ENCODE assay signal across 1 cellular context in the genomic region with DNA sequence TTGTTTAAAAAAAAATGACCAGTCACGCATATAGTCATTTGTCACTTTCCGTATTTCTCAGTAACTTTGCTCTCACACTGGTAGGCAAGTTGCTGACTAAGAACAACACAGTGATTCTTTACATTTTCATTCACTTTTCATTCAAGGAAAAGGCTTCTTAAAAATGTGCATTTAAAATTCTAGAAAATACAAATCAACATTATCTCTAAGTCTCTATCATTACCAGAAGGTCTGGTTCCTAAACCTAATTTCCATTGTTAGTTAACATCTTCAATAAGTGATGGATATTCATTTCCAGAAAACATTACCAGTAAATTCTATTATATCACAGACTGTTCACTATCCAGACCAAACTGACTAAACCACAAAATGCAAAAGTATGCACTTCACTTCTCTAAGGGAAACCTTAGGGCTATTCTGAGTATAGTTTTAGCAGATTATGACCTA.
A peak's percentile ranks its signal among the peaks of the same experiment; 100 is the strongest.
TF ChIP-seq lines count a peak whose summit lies in the region.

No MANE protein-coding gene starts in this region.

TF ChIP-seq in GM12878, 131 proteins besides CTCF, POLR2A, EP300 and RAD21 (continued from another document and continues in another):
- TF ChIP-seq ASH2L (IDR thresholded peaks at IDR 0.05; ENCODE audit: borderline replicate concordance, low read depth): no peak
- no peak for TF ChIP-seq CEBPB (IDR thresholded peaks at IDR 0.05; ENCODE audit: borderline replicate concordance in 1 of 2, low read depth in 2 of 2, low read length in 2 of 2)
- TF ChIP-seq RUNX3 (IDR thresholded peaks at IDR 0.05; ENCODE audit: low read length): peak; percentile 93
- peak; percentile 84 for TF ChIP-seq DPF2 (IDR thresholded peaks at IDR 0.05)
- TF ChIP-seq RB1 (IDR thresholded peaks at IDR 0.05; ENCODE audit: borderline replicate concordance): no peak; the same call in 1 of the 2 replicates
- no peak for TF ChIP-seq ZNF207 (IDR thresholded peaks at IDR 0.05; ENCODE audit: borderline replicate concordance)
- no peak for TF ChIP-seq PAX8 (IDR thresholded peaks at IDR 0.05)
- no peak for TF ChIP-seq KDM1A (IDR thresholded peaks at IDR 0.05; ENCODE audit: borderline replicate concordance)
- TF ChIP-seq MTA3 (IDR thresholded peaks at IDR 0.05; ENCODE audit: borderline replicate concordance, low read length): 0 out of 2 replicates have a peak, but pooled peaks have one; percentile 70
- no peak for TF ChIP-seq SUZ12 (IDR thresholded peaks at IDR 0.05; ENCODE audit: unreplicated experiment)
- no peak for TF ChIP-seq STAT3 (IDR thresholded peaks at IDR 0.05; ENCODE audit: low read depth, low read length)
- no peak for TF ChIP-seq POLR2AphosphoS2 (IDR thresholded peaks at IDR 0.05; ENCODE audit: low read depth, low read length)
- TF ChIP-seq, protein P1, sequence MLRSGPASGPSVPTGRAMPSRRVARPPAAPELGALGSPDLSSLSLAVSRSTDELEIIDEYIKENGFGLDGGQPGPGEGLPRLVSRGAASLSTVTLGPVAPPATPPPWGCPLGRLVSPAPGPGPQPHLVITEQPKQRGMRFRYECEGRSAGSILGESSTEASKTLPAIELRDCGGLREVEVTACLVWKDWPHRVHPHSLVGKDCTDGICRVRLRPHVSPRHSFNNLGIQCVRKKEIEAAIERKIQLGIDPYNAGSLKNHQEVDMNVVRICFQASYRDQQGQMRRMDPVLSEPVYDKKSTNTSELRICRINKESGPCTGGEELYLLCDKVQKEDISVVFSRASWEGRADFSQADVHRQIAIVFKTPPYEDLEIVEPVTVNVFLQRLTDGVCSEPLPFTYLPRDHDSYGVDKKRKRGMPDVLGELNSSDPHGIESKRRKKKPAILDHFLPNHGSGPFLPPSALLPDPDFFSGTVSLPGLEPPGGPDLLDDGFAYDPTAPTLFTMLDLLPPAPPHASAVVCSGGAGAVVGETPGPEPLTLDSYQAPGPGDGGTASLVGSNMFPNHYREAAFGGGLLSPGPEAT (IDR thresholded peaks at IDR 0.05; ENCODE audit: low read depth): peak; percentile 60
- TF ChIP-seq, protein P2, sequence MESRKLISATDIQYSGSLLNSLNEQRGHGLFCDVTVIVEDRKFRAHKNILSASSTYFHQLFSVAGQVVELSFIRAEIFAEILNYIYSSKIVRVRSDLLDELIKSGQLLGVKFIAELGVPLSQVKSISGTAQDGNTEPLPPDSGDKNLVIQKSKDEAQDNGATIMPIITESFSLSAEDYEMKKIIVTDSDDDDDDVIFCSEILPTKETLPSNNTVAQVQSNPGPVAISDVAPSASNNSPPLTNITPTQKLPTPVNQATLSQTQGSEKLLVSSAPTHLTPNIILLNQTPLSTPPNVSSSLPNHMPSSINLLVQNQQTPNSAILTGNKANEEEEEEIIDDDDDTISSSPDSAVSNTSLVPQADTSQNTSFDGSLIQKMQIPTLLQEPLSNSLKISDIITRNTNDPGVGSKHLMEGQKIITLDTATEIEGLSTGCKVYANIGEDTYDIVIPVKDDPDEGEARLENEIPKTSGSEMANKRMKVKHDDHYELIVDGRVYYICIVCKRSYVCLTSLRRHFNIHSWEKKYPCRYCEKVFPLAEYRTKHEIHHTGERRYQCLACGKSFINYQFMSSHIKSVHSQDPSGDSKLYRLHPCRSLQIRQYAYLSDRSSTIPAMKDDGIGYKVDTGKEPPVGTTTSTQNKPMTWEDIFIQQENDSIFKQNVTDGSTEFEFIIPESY (IDR thresholded peaks at IDR 0.05): no peak
- no peak for TF ChIP-seq MYB (IDR thresholded peaks at IDR 0.05; ENCODE audit: borderline replicate concordance, low read depth, low read length)
- peak; percentile 58 for TF ChIP-seq GABPA (IDR thresholded peaks at IDR 0.05; ENCODE audit: low read depth)
- peak; percentile 66 for TF ChIP-seq ATF7 (IDR thresholded peaks at IDR 0.05; ENCODE audit: low read depth)
- TF ChIP-seq, protein P3, sequence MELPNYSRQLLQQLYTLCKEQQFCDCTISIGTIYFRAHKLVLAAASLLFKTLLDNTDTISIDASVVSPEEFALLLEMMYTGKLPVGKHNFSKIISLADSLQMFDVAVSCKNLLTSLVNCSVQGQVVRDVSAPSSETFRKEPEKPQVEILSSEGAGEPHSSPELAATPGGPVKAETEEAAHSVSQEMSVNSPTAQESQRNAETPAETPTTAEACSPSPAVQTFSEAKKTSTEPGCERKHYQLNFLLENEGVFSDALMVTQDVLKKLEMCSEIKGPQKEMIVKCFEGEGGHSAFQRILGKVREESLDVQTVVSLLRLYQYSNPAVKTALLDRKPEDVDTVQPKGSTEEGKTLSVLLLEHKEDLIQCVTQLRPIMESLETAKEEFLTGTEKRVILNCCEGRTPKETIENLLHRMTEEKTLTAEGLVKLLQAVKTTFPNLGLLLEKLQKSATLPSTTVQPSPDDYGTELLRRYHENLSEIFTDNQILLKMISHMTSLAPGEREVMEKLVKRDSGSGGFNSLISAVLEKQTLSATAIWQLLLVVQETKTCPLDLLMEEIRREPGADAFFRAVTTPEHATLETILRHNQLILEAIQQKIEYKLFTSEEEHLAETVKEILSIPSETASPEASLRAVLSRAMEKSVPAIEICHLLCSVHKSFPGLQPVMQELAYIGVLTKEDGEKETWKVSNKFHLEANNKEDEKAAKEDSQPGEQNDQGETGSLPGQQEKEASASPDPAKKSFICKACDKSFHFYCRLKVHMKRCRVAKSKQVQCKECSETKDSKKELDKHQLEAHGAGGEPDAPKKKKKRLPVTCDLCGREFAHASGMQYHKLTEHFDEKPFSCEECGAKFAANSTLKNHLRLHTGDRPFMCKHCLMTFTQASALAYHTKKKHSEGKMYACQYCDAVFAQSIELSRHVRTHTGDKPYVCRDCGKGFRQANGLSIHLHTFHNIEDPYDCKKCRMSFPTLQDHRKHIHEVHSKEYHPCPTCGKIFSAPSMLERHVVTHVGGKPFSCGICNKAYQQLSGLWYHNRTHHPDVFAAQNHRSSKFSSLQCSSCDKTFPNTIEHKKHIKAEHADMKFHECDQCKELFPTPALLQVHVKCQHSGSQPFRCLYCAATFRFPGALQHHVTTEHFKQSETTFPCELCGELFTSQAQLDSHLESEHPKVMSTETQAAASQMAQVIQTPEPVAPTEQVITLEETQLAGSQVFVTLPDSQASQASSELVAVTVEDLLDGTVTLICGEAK (IDR thresholded peaks at IDR 0.05; ENCODE audit: borderline replicate concordance): no peak
- no peak for TF ChIP-seq ZNF217 (IDR thresholded peaks at IDR 0.05)
- no peak for TF ChIP-seq EED (IDR thresholded peaks at IDR 0.05; ENCODE audit: low read depth)
- peak; percentile 96 for TF ChIP-seq BACH1 (IDR thresholded peaks at IDR 0.05; ENCODE audit: borderline replicate concordance)
- no peak for TF ChIP-seq RBBP5 (conservative IDR thresholded peaks at IDR 0.05)
- no peak for TF ChIP-seq KAT2A (conservative IDR thresholded peaks at IDR 0.05; ENCODE audit: control insufficient read depth, low read depth, low read length)
- no peak for TF ChIP-seq HDAC6 (IDR thresholded peaks at IDR 0.05; ENCODE audit: unreplicated experiment)
- TF ChIP-seq, protein P4, sequence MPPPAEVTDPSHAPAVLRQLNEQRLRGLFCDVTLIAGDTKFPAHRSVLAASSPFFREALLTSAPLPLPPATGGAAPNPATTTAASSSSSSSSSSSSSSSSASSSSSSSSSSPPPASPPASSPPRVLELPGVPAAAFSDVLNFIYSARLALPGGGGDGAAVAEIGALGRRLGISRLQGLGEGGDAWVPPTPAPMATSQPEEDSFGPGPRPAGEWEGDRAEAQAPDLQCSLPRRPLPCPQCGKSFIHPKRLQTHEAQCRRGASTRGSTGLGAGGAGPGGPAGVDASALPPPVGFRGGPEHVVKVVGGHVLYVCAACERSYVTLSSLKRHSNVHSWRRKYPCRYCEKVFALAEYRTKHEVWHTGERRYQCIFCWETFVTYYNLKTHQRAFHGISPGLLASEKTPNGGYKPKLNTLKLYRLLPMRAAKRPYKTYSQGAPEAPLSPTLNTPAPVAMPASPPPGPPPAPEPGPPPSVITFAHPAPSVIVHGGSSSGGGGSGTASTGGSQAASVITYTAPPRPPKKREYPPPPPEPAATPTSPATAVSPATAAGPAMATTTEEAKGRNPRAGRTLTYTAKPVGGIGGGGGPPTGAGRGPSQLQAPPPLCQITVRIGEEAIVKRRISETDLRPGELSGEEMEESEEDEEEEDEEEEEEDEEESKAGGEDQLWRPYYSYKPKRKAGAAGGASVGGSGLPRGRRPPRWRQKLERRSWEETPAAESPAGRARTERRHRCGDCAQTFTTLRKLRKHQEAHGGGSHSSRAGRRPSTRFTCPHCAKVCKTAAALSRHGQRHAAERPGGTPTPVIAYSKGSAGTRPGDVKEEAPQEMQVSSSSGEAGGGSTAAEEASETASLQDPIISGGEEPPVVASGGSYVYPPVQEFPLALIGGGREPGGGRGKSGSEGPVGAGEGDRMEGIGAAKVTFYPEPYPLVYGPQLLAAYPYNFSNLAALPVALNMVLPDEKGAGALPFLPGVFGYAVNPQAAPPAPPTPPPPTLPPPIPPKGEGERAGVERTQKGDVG (CRISPR knock-in tag; IDR thresholded peaks at IDR 0.05): no peak
- TF ChIP-seq SUPT20H (IDR thresholded peaks at IDR 0.05; ENCODE audit: borderline replicate concordance, control insufficient read depth, low read depth, low read length): no peak
- TF ChIP-seq, protein P5, sequence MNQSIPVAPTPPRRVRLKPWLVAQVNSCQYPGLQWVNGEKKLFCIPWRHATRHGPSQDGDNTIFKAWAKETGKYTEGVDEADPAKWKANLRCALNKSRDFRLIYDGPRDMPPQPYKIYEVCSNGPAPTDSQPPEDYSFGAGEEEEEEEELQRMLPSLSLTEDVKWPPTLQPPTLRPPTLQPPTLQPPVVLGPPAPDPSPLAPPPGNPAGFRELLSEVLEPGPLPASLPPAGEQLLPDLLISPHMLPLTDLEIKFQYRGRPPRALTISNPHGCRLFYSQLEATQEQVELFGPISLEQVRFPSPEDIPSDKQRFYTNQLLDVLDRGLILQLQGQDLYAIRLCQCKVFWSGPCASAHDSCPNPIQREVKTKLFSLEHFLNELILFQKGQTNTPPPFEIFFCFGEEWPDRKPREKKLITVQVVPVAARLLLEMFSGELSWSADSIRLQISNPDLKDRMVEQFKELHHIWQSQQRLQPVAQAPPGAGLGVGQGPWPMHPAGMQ (IDR thresholded peaks at IDR 0.05; ENCODE audit: borderline replicate concordance): no peak
- no peak for TF ChIP-seq POU2F2 (IDR thresholded peaks at IDR 0.05; ENCODE audit: borderline replicate concordance, low read depth, low read length)
- TF ChIP-seq, protein P6, sequence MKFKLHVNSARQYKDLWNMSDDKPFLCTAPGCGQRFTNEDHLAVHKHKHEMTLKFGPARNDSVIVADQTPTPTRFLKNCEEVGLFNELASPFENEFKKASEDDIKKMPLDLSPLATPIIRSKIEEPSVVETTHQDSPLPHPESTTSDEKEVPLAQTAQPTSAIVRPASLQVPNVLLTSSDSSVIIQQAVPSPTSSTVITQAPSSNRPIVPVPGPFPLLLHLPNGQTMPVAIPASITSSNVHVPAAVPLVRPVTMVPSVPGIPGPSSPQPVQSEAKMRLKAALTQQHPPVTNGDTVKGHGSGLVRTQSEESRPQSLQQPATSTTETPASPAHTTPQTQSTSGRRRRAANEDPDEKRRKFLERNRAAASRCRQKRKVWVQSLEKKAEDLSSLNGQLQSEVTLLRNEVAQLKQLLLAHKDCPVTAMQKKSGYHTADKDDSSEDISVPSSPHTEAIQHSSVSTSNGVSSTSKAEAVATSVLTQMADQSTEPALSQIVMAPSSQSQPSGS (IDR thresholded peaks at IDR 0.05; ENCODE audit: low read length): peak; percentile 96
- peak; percentile 50; the same call in 1 of the 2 replicates for TF ChIP-seq MEF2A (IDR thresholded peaks at IDR 0.05; ENCODE audit: insufficient read depth, low read depth, low read length)
- peak; percentile 39 for TF ChIP-seq MEF2B (IDR thresholded peaks at IDR 0.05; ENCODE audit: partially characterized antibody, poor library complexity, severe bottlenecking)
- no peak for TF ChIP-seq NR2C1 (IDR thresholded peaks at IDR 0.05)
- TF ChIP-seq NR2C2 (IDR thresholded peaks at IDR 0.05; ENCODE audit: borderline replicate concordance, control insufficient read depth, insufficient read length, low read depth): no peak
- TF ChIP-seq JUNB (IDR thresholded peaks at IDR 0.05): peak; percentile 99
- TF ChIP-seq, protein P7, sequence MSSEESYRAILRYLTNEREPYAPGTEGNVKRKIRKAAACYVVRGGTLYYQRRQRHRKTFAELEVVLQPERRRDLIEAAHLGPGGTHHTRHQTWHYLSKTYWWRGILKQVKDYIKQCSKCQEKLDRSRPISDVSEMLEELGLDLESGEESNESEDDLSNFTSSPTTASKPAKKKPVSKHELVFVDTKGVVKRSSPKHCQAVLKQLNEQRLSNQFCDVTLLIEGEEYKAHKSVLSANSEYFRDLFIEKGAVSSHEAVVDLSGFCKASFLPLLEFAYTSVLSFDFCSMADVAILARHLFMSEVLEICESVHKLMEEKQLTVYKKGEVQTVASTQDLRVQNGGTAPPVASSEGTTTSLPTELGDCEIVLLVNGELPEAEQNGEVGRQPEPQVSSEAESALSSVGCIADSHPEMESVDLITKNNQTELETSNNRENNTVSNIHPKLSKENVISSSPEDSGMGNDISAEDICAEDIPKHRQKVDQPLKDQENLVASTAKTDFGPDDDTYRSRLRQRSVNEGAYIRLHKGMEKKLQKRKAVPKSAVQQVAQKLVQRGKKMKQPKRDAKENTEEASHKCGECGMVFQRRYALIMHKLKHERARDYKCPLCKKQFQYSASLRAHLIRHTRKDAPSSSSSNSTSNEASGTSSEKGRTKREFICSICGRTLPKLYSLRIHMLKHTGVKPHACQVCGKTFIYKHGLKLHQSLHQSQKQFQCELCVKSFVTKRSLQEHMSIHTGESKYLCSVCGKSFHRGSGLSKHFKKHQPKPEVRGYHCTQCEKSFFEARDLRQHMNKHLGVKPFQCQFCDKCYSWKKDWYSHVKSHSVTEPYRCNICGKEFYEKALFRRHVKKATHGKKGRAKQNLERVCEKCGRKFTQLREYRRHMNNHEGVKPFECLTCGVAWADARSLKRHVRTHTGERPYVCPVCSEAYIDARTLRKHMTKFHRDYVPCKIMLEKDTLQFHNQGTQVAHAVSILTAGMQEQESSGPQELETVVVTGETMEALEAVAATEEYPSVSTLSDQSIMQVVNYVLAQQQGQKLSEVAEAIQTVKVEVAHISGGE (CRISPR knock-in tag; IDR thresholded peaks at IDR 0.05): no peak
- peak; percentile 56; the same call in 1 of the 2 replicates for TF ChIP-seq SMARCA5 (IDR thresholded peaks at IDR 0.05)
- no peak for TF ChIP-seq RFX5 (IDR thresholded peaks at IDR 0.05; ENCODE audit: low read depth, low read length)
- no peak for TF ChIP-seq NFXL1 (IDR thresholded peaks at IDR 0.05; ENCODE audit: borderline replicate concordance)
- TF ChIP-seq POLR2AphosphoS5 (IDR thresholded peaks at IDR 0.05; ENCODE audit: low read length): no peak
- TF ChIP-seq FOXM1 (IDR thresholded peaks at IDR 0.05; ENCODE audit: low read depth, low read length): peak; percentile 86; the same call in 1 of the 2 replicates
- TF ChIP-seq SMAD1 (IDR thresholded peaks at IDR 0.05; ENCODE audit: low read depth, partially characterized antibody): no peak
- TF ChIP-seq PML (IDR thresholded peaks at IDR 0.05; ENCODE audit: low read length): peak; percentile 54; the same call in 1 of the 2 replicates
- TF ChIP-seq SMAD5 (IDR thresholded peaks at IDR 0.05; ENCODE audit: low read depth): no peak
- TF ChIP-seq, protein P8, sequence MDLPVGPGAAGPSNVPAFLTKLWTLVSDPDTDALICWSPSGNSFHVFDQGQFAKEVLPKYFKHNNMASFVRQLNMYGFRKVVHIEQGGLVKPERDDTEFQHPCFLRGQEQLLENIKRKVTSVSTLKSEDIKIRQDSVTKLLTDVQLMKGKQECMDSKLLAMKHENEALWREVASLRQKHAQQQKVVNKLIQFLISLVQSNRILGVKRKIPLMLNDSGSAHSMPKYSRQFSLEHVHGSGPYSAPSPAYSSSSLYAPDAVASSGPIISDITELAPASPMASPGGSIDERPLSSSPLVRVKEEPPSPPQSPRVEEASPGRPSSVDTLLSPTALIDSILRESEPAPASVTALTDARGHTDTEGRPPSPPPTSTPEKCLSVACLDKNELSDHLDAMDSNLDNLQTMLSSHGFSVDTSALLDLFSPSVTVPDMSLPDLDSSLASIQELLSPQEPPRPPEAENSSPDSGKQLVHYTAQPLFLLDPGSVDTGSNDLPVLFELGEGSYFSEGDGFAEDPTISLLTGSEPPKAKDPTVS (IDR thresholded peaks at IDR 0.05; ENCODE audit: low read depth, low read length): no peak
